ENCODE assay signal across 9 cellular contexts in genomic region chr17:54992797-54993639, GRCh38. TPM values are rescaled to one million over a fixed set of nuclear protein-coding genes. Genes with fewer than 3 reads are reported as not detected.
DNase-seq lines count a peak whose midpoint lies in the region; ATAC-seq and TF ChIP-seq lines count a peak whose summit lies in the region.
"Had no signal": no experiment of that assay in that cellular context is flagged by ENCODE, and none has a peak within 500 bp of the region (broad histone marks: within the 10 kb centered on the region; RNA-seq: fewer than 3 reads in every experiment).

No MANE protein-coding gene starts in this region.

- no peak overlapping the region for H3K27ac ChIP-seq in DOHH2 (ENCODE audit: low read depth, low read length)
- H3K27ac ChIP-seq: skin epidermis had no signal

- peak; percentile 75 for ATAC-seq in GM21529 (IDR thresholded peaks at IDR 0.05; ENCODE audit: unreplicated experiment)
- peak; percentile 89 for ATAC-seq in SK-N-SH treated with all-trans-retinoic acid at 6 μM for 48 hours

- no peaks in the 10 kb centered on the region for H3K9me2 ChIP-seq in DOHH2 (replicated peaks; ENCODE audit: control insufficient read depth, low read length)

- no peaks in the 10 kb centered on the region for H3K9me3 Mint-ChIP-seq in osteocyte (ENCODE audit: unreplicated experiment)

- H3K36me3 Mint-ChIP-seq in osteocyte (ENCODE audit: unreplicated experiment) = peaks cover 9% of the 10 kb centered on the region

- DNase-seq in NCI-H1417 (lab: John Stamatoyannopoulos, UW) (peak; percentile 17 to 77 (median 42)), fibroblast of gingiva (ENCODE audit: low read depth) (peak; percentile 29), osteocyte (ENCODE audit: extremely low spot score, unreplicated experiment) (no peak), NK-92 (lab: John Stamatoyannopoulos, UW; ENCODE audit: unreplicated experiment) (no peak)
- DNase-seq in stimulated activated CD4-positive, alpha-beta T cell treated with anti-CD3 and anti-CD28 coated beads, Interleukin-4, amount 100 ng/mL, for 24 hours = no peak

- H3K27me3 ChIP-seq in DOHH2 (ENCODE audit: control insufficient read depth, low read length) = no peaks in the 10 kb centered on the region

- no peaks in the 10 kb centered on the region for H3K36me3 ChIP-seq in DOHH2 (ENCODE audit: control insufficient read depth, low read length)

- H3K9me3 ChIP-seq in DOHH2 (ENCODE audit: control insufficient read depth, insufficient read depth, low read length) = no peaks in the 10 kb centered on the region

- no peak overlapping the region for H3K27ac Mint-ChIP-seq in osteocyte (ENCODE audit: unreplicated experiment)

- H3F3A ChIP-seq in DOHH2 (ENCODE audit: control insufficient read depth, insufficient read depth) = no peaks in the 10 kb centered on the region

- H4K20me1 ChIP-seq in DOHH2 (ENCODE audit: control insufficient read depth, insufficient read depth, low read depth, low read length) = no peaks in the 10 kb centered on the region

- H3K4me2 ChIP-seq in DOHH2 (ENCODE audit: low read length) = no peak overlapping the region

- H3K4me3 ChIP-seq in DOHH2 (ENCODE audit: low read length) = no peak overlapping the region
- H3K4me3 ChIP-seq: skin epidermis had no signal

- peak; percentile 66 for TF ChIP-seq CTCF in DOHH2 (IDR thresholded peaks at IDR 0.05; ENCODE audit: low read depth, low read length, poor library complexity, severe bottlenecking)
- peak; percentile 74 for TF ChIP-seq CTCF in osteocyte (IDR thresholded peaks at IDR 0.05)

- H3K79me2 ChIP-seq in DOHH2 (ENCODE audit: control insufficient read depth, low read length) = no peaks in the 10 kb centered on the region

- no peak overlapping the region for H3K4me3 Mint-ChIP-seq in osteocyte (ENCODE audit: unreplicated experiment)

- no peaks in the 10 kb centered on the region for H3K4me1 Mint-ChIP-seq in osteocyte (ENCODE audit: unreplicated experiment)

- H3K27me3 Mint-ChIP-seq in osteocyte (ENCODE audit: unreplicated experiment) = no peaks in the 10 kb centered on the region

- no peaks in the 10 kb centered on the region for H3K4me1 ChIP-seq in DOHH2 (ENCODE audit: control insufficient read depth, low read length)

TF ChIP-seq in SK-N-SH treated with all-trans-retinoic acid at 6 μM for 48 hours, 23 proteins besides CTCF, POLR2A, EP300 and RAD21:
- TF ChIP-seq TOX (CRISPR knock-in tag; IDR thresholded peaks at IDR 0.05; ENCODE audit: borderline replicate concordance) = no peak
- no peak for TF ChIP-seq CSDC2 (CRISPR knock-in tag; IDR thresholded peaks at IDR 0.05)
- no peak for TF ChIP-seq OSR1 (CRISPR knock-in tag; IDR thresholded peaks at IDR 0.05)
- no peak for TF ChIP-seq ZNF8 (CRISPR knock-in tag; IDR thresholded peaks at IDR 0.05)
- no peak for TF ChIP-seq ESRRG (CRISPR knock-in tag; IDR thresholded peaks at IDR 0.05)
- no peak for TF ChIP-seq ZC3H10 (CRISPR knock-in tag; IDR thresholded peaks at IDR 0.05)

RNA-seq across cellular contexts. Expression of gene STXBP4, which starts 24.5 kb away (rescaled TPM):
- 19.9 and 20.8 TPM in 2 replicates for total RNA-seq in osteocyte

RNA-seq across cellular contexts. Expression of gene COX11, which starts 24.6 kb away (rescaled TPM):
- total RNA-seq in osteocyte = 47.4 and 57.8 TPM in 2 replicates

Comparison
In these comparisons a context has a peak if more than half of its experiments do, and no peak if none do; other contexts are left out.
1. DNase-seq: peak in NCI-H1417 (3 of 3) and fibroblast of gingiva (single experiment); none in osteocyte (single experiment), stimulated activated CD4-positive, alpha-beta T cell treated with anti-CD3 and anti-CD28 coated beads, Interleukin-4, amount 100 ng/mL, for 24 hours (single experiment) and NK-92 (single experiment).